ENCODE assay signal across 16 cellular contexts in the genomic region with DNA sequence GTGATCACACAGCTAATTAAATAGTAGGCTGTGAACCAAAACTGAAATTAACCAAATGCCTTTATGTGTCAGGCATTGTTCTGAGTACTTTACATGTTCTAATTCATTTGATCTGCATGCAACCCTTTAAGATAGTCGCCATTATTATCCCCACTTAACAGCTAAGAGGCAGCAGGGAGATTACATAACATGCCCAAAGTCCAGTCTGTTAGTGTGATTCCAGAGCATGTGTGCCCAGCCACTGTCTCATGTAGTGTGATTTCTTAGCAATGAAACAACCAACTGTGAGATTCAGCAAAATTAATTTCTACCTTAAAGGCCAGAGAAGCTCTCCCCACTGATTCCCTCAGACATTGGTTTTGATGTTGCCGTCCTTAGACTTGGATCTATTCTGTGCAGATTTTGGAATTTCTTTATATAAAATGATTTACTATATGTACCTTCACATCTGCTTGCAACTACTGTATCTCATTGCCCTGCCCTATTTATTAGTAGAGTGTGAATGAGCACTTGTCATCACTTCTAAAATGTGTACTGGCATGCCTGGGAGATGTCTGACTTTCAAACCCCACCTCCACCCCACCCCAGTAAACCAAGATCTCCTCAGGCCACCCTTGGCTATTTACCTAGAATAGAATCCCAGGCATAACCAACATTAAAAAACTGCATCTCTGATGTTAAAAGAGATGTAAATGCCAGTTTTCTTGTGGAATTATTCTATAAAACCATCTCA.
"Had no signal": no experiment of that assay in that cellular context is flagged by ENCODE, and none has a peak within 500 bp of the region (broad histone marks: within the 10 kb centered on the region; RNA-seq: fewer than 3 reads in every experiment).

No MANE protein-coding gene starts in this region.

- H3K9me3 ChIP-seq: adrenal gland, breast epithelium, transverse colon, uterus had no signal

- H3K36me3 ChIP-seq: breast epithelium, uterus had no signal

- ATAC-seq: left colon had no signal

- H3K4me3 ChIP-seq: adrenal gland, breast epithelium, hepatocyte, transverse colon, uterus had no signal

- H3K27ac Mint-ChIP-seq: activated naive CD4-positive, alpha-beta T cell treated with anti-CD3 and anti-CD28 coated beads, Interleukin-2, amount 10 ng/mL, durations not matched to agents 7 days and 5 days; dendritic cell treated with granulocyte-macrophage colony-stimulating factor and Interleukin-4, amounts not matched to agents 40 ng/mL and 50 ng/mL, for 4 days; stimulated activated naive CD8-positive, alpha-beta T cell treated with anti-CD3 and anti-CD28 coated beads, Interleukin-15, Interleukin-2, amounts not matched to agents 100 ng/mL and 50 ng/mL, for 24 hours had no signal

- H3K4me1 ChIP-seq: adrenal gland, breast epithelium, uterus had no signal

- H3K4me2 ChIP-seq: hepatocyte had no signal

- DNase-seq: activated CD4-positive, alpha-beta T cell treated with anti-CD3 and anti-CD28 coated beads, Interleukin-2, amount 50 U/mL, for 1 hour; activated CD8-positive, alpha-beta memory T cell treated with anti-CD3 and anti-CD28 coated beads, Interleukin-2, amount 50 U/mL, for 4 hours; activated effector memory CD4-positive, alpha-beta T cell treated with Interleukin-2 at 50 U/mL for 16 hours; activated naive CD4-positive, alpha-beta T cell treated with anti-CD3 and anti-CD28 coated beads, Interleukin-2, amount 10 ng/mL, durations not matched to agents 7 days and 5 days; activated T-cell treated with anti-CD3 and anti-CD28 coated beads, Interleukin-2, amount 50 U/mL, for 48 hours; adrenal gland; effector CD8-positive, alpha-beta T cell; left colon; mammary epithelial cell; transverse colon; uterus had no signal

- H3K9me3 Mint-ChIP-seq: activated naive CD4-positive, alpha-beta T cell treated with anti-CD3 and anti-CD28 coated beads, Interleukin-2, amount 10 ng/mL, durations not matched to agents 7 days and 5 days; dendritic cell treated with granulocyte-macrophage colony-stimulating factor and Interleukin-4, amounts not matched to agents 40 ng/mL and 50 ng/mL, for 4 days; neural crest cell; stimulated activated naive CD8-positive, alpha-beta T cell treated with anti-CD3 and anti-CD28 coated beads, Interleukin-15, Interleukin-2, amounts not matched to agents 100 ng/mL and 50 ng/mL, for 24 hours had no signal

- H3K4me1 Mint-ChIP-seq: activated naive CD4-positive, alpha-beta T cell treated with anti-CD3 and anti-CD28 coated beads, Interleukin-2, amount 10 ng/mL, durations not matched to agents 7 days and 5 days; neural crest cell had no signal

- H3K4me3 Mint-ChIP-seq: activated naive CD4-positive, alpha-beta T cell treated with anti-CD3 and anti-CD28 coated beads, Interleukin-2, amount 10 ng/mL, durations not matched to agents 7 days and 5 days; dendritic cell treated with granulocyte-macrophage colony-stimulating factor and Interleukin-4, amounts not matched to agents 40 ng/mL and 50 ng/mL, for 4 days; neural crest cell; stimulated activated naive CD8-positive, alpha-beta T cell treated with anti-CD3 and anti-CD28 coated beads, Interleukin-15, Interleukin-2, amounts not matched to agents 100 ng/mL and 50 ng/mL, for 24 hours had no signal

- H2AFZ ChIP-seq: hepatocyte had no signal

- H3K79me2 ChIP-seq: hepatocyte had no signal

- H3K27ac ChIP-seq: adrenal gland, breast epithelium, hepatocyte, transverse colon, uterus had no signal

- H3K27me3 ChIP-seq: adrenal gland, breast epithelium, hepatocyte, transverse colon, uterus had no signal

- H3K27me3 Mint-ChIP-seq: activated naive CD4-positive, alpha-beta T cell treated with anti-CD3 and anti-CD28 coated beads, Interleukin-2, amount 10 ng/mL, durations not matched to agents 7 days and 5 days; dendritic cell treated with granulocyte-macrophage colony-stimulating factor and Interleukin-4, amounts not matched to agents 40 ng/mL and 50 ng/mL, for 4 days; stimulated activated naive CD8-positive, alpha-beta T cell treated with anti-CD3 and anti-CD28 coated beads, Interleukin-15, Interleukin-2, amounts not matched to agents 100 ng/mL and 50 ng/mL, for 24 hours had no signal
